8 cellular contexts compared by ENCODE assay signal in the genomic region with DNA sequence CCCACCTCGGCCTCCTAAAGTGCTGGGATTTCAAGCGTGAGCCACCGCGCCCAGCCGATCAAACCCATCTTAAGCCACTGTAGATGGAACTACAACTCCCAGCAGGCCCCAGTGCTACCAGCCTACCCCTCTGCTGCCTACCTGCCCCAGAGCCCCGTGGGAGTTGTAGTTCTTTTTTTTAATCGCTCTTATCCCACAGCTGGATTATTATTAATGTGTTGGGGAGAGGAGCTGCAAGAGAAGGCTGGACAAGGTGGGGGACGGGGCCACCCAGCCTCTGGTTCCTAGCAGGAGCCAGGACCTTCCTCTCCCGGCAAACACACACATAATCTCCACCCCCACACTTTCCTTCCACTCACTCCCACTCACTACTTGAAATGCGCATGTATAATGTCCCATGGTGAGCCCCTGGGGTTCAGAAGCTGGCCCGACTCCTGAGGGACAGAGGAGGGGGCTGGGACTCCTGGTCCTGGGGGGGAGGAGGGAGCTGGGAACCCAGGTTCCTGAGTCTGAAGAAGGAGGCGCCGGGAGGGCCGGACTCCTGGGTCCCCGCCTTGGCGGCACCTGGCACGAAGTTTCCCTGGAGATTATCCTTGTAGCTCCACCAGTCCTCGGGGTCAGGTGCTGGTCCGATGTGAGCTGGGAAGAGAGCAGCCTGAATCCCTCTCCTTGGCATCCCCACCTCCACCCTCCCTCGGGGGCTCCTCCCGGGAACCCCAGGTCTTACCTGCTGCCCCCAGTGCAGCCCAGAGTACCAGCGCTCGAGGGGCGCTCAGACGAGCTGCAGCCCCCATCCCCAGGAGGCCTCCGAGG. TPM values are rescaled to one million over a fixed set of nuclear protein-coding genes. Genes with fewer than 3 reads are reported as not detected.
DNase-seq lines count a peak whose midpoint lies in the region; ATAC-seq and TF ChIP-seq lines count a peak whose summit lies in the region.

No MANE protein-coding gene starts in this region.

- WGBS in neuronal stem cell (ENCODE audit: extremely low coverage in 2 of 2, insufficient read length in 2 of 2, insufficient replicate concordance in 1 of 2), 2 donors = no CpG with 5 or more reads among the region's 26 CpGs
- WGBS in suprapubic skin = under 1% methylated on average over 18 of the region's 26 CpGs

- no peaks in the 10 kb centered on the region for H3K9me3 ChIP-seq in neuronal stem cell (replicated peaks in 1 of 2; ENCODE audit: control insufficient read depth in 2 of 2, insufficient read depth in 1 of 2, low read depth in 1 of 2, low read length in 2 of 2)
- no peaks in the 10 kb centered on the region for H3K9me3 ChIP-seq in suprapubic skin

- peak overlapping the region; percentile 89 for H3K23ac ChIP-seq in neuronal stem cell (ENCODE audit: low read depth, low read length, poor library complexity)

- TF ChIP-seq CTCF in LNCaP clone FGC (IDR thresholded peaks at IDR 0.05; ENCODE audit: control insufficient read depth, extremely low read depth, insufficient read depth) = no peak
- no peak for TF ChIP-seq CTCF in foreskin keratinocyte (conservative IDR thresholded peaks at IDR 0.05)
- TF ChIP-seq CTCF in suprapubic skin (IDR thresholded peaks at IDR 0.05) = no peak

- peak; percentile 75 for DNase-seq in ELR (ENCODE audit: low read depth)
- DNase-seq in LNCaP clone FGC (ENCODE audit: low read depth) = no peak
- DNase-seq in activated gamma-delta T cell treated with anti-CD3 and anti-CD28 coated beads, Interleukin-2, amount 50 U/mL, for 16 hours (ENCODE audit: low read depth) = peak; percentile 58
- peak in 1 of 2 donors; percentile 53 for DNase-seq in foreskin keratinocyte
- DNase-seq in neuronal stem cell (ENCODE audit: low spot score) = peak; percentile 72
- peak in 1 of 2 donors; percentile 87 for DNase-seq in suprapubic skin (ENCODE audit: low spot score in 2 of 2)
- DNase-seq in foreskin melanocyte = no peak

- peak overlapping the region; percentile 32 for H2BK15ac ChIP-seq in neuronal stem cell (ENCODE audit: low read length)

- H3K4me3 ChIP-seq in LNCaP clone FGC (ENCODE audit: low read depth, low read length) = peak overlapping the region; percentile 51
- H3K4me3 ChIP-seq in neuronal stem cell (ENCODE audit: low read length in 2 of 2) = peak overlapping the region; percentile 51 to 73
- peak overlapping the region; percentile 68 for H3K4me3 ChIP-seq in suprapubic skin

- H2BK120ac ChIP-seq in neuronal stem cell (ENCODE audit: low read depth, low read length) = peak overlapping the region; percentile 91

- peak overlapping the region; percentile 45 for H2BK5ac ChIP-seq in neuronal stem cell (ENCODE audit: low read length)

- no peak for TF ChIP-seq EP300 in suprapubic skin (IDR thresholded peaks at IDR 0.05)

- peaks cover 9% of the 10 kb centered on the region for H3K79me1 ChIP-seq in neuronal stem cell (ENCODE audit: low read depth, low read length)

- H4K8ac ChIP-seq in neuronal stem cell (ENCODE audit: low read depth, low read length) = peak overlapping the region; percentile 82

- H2AK5ac ChIP-seq in neuronal stem cell (ENCODE audit: low read depth, low read length) = peak overlapping the region; percentile 96

- H3K9ac ChIP-seq in neuronal stem cell (ENCODE audit: low read depth, low read length, poor library complexity) = peak overlapping the region; percentile 81

- H2AFZ ChIP-seq in neuronal stem cell (ENCODE audit: low read length) = peak overlapping the region; percentile 99

- no peak overlapping the region for H4K91ac ChIP-seq in neuronal stem cell (ENCODE audit: low read depth, low read length, poor library complexity)

- H3K14ac ChIP-seq in neuronal stem cell (ENCODE audit: low read length) = no peak overlapping the region

- peak overlapping the region; percentile 84 for H2BK12ac ChIP-seq in neuronal stem cell (ENCODE audit: low read length)

- H3K18ac ChIP-seq in neuronal stem cell (ENCODE audit: low read length) = peak overlapping the region; percentile 68

- H3K4me2 ChIP-seq in neuronal stem cell (ENCODE audit: insufficient read depth, low read length, poor library complexity, severe bottlenecking) = peak overlapping the region; percentile 98

- TF ChIP-seq POLR2A in Raji (IDR thresholded peaks at IDR 0.05; ENCODE audit: insufficient read depth, low read depth, low read length) (peak; percentile 19; the same call in 1 of the 2 replicates), suprapubic skin (IDR thresholded peaks at IDR 0.05) (no peak)

- H3K27ac ChIP-seq in foreskin keratinocyte = no peak overlapping the region
- H3K27ac ChIP-seq in neuronal stem cell (replicated peaks; ENCODE audit: low read length) = peak overlapping the region; percentile 88
- peak overlapping the region; percentile 91 for H3K27ac ChIP-seq in suprapubic skin

- H3K4me1 ChIP-seq in foreskin keratinocyte (peaks cover 5% of the 10 kb centered on the region), neuronal stem cell (ENCODE audit: control insufficient read depth in 2 of 2, insufficient read depth in 1 of 2, low read depth in 1 of 2, low read length in 2 of 2) (peaks cover 10 to 17% of the 10 kb centered on the region in 2 donors), suprapubic skin (peaks cover 33% of the 10 kb centered on the region)

- peak overlapping the region; percentile 17 for H3K4ac ChIP-seq in neuronal stem cell (ENCODE audit: low read length)

- H3K36me3 ChIP-seq in neuronal stem cell (replicated peaks in 1 of 2; ENCODE audit: control insufficient read depth in 2 of 2, insufficient read depth in 2 of 2, low read length in 2 of 2) (peaks cover 0 to under 1% of the 10 kb centered on the region in 2 donors), suprapubic skin (no peaks in the 10 kb centered on the region)

- H3K27me3 ChIP-seq in foreskin keratinocyte = no peaks in the 10 kb centered on the region
- no peaks in the 10 kb centered on the region for H3K27me3 ChIP-seq in neuronal stem cell (ENCODE audit: control insufficient read depth in 3 of 3, insufficient read depth in 3 of 3, low read depth in 1 of 3, low read length in 3 of 3)
- H3K27me3 ChIP-seq in suprapubic skin = no peaks in the 10 kb centered on the region

- peak; percentile 45 for ATAC-seq in foreskin keratinocyte

RNA-seq across cellular contexts. Expression of gene CA11, which starts 0.9 kb away (rescaled TPM):
- 3.9 and 4.9 TPM in 2 replicates for total RNA-seq in foreskin keratinocyte
- 6.7 and 9.0 TPM in 2 replicates for polyA plus RNA-seq in foreskin keratinocyte
- polyA plus RNA-seq in neuronal stem cell (2013, experiment 1 of 2) = 117 TPM
- 126 TPM for polyA plus RNA-seq in neuronal stem cell (2013, experiment 2 of 2)
- total RNA-seq in suprapubic skin = 10 to 100 TPM in 2 of 4 donors, 1 to 10 TPM in 2; 8.8 to 11.0 (median 9.7) TPM

RNA-seq across cellular contexts. Expression of gene DBP, which starts 7.9 kb away (rescaled TPM):
- 3.0 and 3.7 TPM in 2 replicates for total RNA-seq in foreskin keratinocyte
- 4.6 and 6.2 TPM in 2 replicates for polyA plus RNA-seq in foreskin keratinocyte
- polyA plus RNA-seq in neuronal stem cell (2013, experiment 1 of 2) = 17.9 TPM
- polyA plus RNA-seq in neuronal stem cell (2013, experiment 2 of 2) = 16.7 TPM
- 10 to 100 TPM; 11.2 to 22.3 (median 17.8) TPM for total RNA-seq in suprapubic skin

RNA-seq across cellular contexts. Expression of gene SPHK2, which starts 25.7 kb away (rescaled TPM):
- 6.9 and 8.8 TPM in 2 replicates for total RNA-seq in foreskin keratinocyte
- 7.7 and 9.6 TPM in 2 replicates for polyA plus RNA-seq in foreskin keratinocyte
- 25.6 TPM for polyA plus RNA-seq in neuronal stem cell (2013, experiment 1 of 2)
- 23.7 TPM for polyA plus RNA-seq in neuronal stem cell (2013, experiment 2 of 2)
- 1 to 10 TPM; 3.9 to 9.9 (median 5.6) TPM for total RNA-seq in suprapubic skin

RNA-seq across cellular contexts. Expression of gene RPL18, which starts 26.1 kb away (rescaled TPM):
- 1,924 and 1,965 TPM in 2 replicates for total RNA-seq in foreskin keratinocyte
- polyA plus RNA-seq in foreskin keratinocyte = 2,287 and 2,314 TPM in 2 replicates
- 2,801 TPM for polyA plus RNA-seq in neuronal stem cell (2013, experiment 1 of 2)
- polyA plus RNA-seq in neuronal stem cell (2013, experiment 2 of 2) = 2,729 TPM
- 1,000 to 10,000 TPM; 2,067 to 3,423 (median 3,271) TPM for total RNA-seq in suprapubic skin

RNA-seq across cellular contexts. Expression of gene NTN5, which starts 27.8 kb away (rescaled TPM):
- not detected in 2 replicates for total RNA-seq in foreskin keratinocyte
- not detected in 2 replicates for polyA plus RNA-seq in foreskin keratinocyte
- polyA plus RNA-seq in neuronal stem cell (2013, experiment 1 of 2) = 1.2 TPM
- 1.3 TPM for polyA plus RNA-seq in neuronal stem cell (2013, experiment 2 of 2)
- total RNA-seq in suprapubic skin = 1 to 10 TPM in 2 of 4 donors, under 1 TPM in 2; 0.64 to 2.2 (median 1.3) TPM

Comparison
In these comparisons a context has a peak if more than half of its experiments do, and no peak if none do; other contexts are left out.
1. DNase-seq: peak in ELR (single experiment), activated gamma-delta T cell treated with anti-CD3 and anti-CD28 coated beads, Interleukin-2, amount 50 U/mL, for 16 hours (single experiment) and neuronal stem cell (single experiment); none in LNCaP clone FGC (single experiment) and foreskin melanocyte (single experiment).
2. Peak in every context shown above with its lines, with median percentiles within 50 percentile points of each other: H3K4me3 ChIP-seq.